18 cellular contexts compared by ENCODE assay signal in the genomic region with DNA sequence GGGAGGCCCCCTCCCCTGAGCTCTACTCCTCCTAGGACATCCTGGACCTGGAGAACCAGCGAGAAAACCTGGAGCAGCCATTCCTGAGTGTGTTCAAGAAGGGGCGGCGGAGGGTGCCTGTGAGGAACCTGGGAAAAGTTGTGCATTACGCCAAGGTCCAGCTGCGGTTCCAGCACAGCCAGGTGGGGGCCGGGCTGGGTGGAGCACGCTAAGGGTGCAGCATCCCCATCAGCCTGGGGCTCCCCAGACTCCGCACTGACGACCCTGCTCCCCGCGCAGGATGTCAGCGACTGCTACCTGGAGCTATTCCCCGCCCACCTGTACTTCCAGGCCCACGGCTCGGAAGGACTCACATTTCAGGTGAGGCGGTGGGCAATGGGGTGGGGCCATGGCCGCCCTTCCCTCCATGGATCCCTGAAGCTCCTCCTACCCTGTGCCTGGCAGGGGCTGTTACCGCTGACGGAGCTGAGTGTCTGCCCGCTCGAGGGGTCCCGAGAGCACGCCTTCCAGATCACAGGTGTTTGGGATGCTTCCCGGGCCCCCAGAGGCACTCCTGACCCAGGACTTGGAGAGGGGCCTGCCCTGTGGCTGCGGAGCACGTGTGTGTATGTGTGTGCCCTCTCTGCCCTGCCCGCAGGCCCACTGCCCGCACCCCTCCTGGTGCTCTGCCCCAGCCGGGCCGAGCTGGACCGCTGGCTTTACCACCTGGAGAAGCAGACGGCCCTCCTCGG.
"Had no signal": no experiment of that assay in that cellular context is flagged by ENCODE, and none has a peak within 500 bp of the region (broad histone marks: within the 10 kb centered on the region; RNA-seq: fewer than 3 reads in every experiment).

No MANE protein-coding gene starts in this region.

- ATAC-seq: gastroesophageal sphincter; left cardiac atrium; lower lobe of right lung; natural killer cell treated with Interleukin-12 subunit alpha and Interleukin-12 subunit beta and Interleukin-15 and Interleukin-18, amount 100 ng/mL, for 72 hours; stimulated activated naive B cell treated with anti-CD40 and anti-IgM and Interleukin-4, amounts not matched to agents 10 μg/mL and 1 μg/mL and 100 μg/mL, for 72 hours; T-helper 17 cell had no signal

- DNase-seq: activated CD4-positive, alpha-beta T cell treated with anti-CD3 and anti-CD28 coated beads for 1 hour; activated CD8-positive, alpha-beta memory T cell treated with anti-CD3 and anti-CD28 coated beads for 24 hours; activated CD8-positive, alpha-beta memory T cell treated with anti-CD3 and anti-CD28 coated beads, Interleukin-2, amount 50 U/mL, for 48 hours; activated effector memory CD4-positive, alpha-beta T cell treated with Interleukin-2 at 50 U/mL for 16 hours; activated T-cell treated with anti-CD3 and anti-CD28 coated beads, Interleukin-2, amount 50 U/mL, for 48 hours; left cardiac atrium; lower lobe of right lung; retina; stimulated activated naive B cell treated with anti-CD40 and anti-IgM and Interleukin-4, amounts not matched to agents 10 μg/mL and 1 μg/mL and 100 μg/mL, for 72 hours; T-helper 17 cell had no signal

- H3K36me3 ChIP-seq: ascending aorta, gastroesophageal sphincter, heart left ventricle, lower lobe of right lung, thoracic aorta, upper lobe of left lung had no signal

- H3K27ac ChIP-seq: ascending aorta, coronary artery, gastroesophageal sphincter, heart left ventricle, lower lobe of right lung, thoracic aorta, upper lobe of left lung, VCaP had no signal

- H3K4me3 ChIP-seq: ascending aorta, coronary artery, gastroesophageal sphincter, heart left ventricle, lower lobe of right lung, thoracic aorta, upper lobe of left lung had no signal

- H3K9me3 ChIP-seq: ascending aorta, gastroesophageal sphincter, heart left ventricle, lower lobe of right lung, thoracic aorta, upper lobe of left lung had no signal
